In genomic region chr16:29789775-29790182, GRCh38 we compare ENCODE assay signal across 8 cellular contexts. TPM values are rescaled to one million over a fixed set of nuclear protein-coding genes. Genes with fewer than 3 reads are reported as not detected.
DNase-seq lines count a peak whose midpoint lies in the region; ATAC-seq and TF ChIP-seq lines count a peak whose summit lies in the region.

No MANE protein-coding gene starts in this region.

- intact Hi-C loops in colonic mucosa (cut with DNase I): no loop called here

- H3K4me3 Mint-ChIP-seq in naive B cell: peak overlapping the region; percentile 88 to 99 (median 98)

- ATAC-seq in naive B cell (ENCODE audit: low read depth in 2 of 2): no peak
- ATAC-seq in HG03025 (IDR thresholded peaks at IDR 0.05; ENCODE audit: low FRiP score, unreplicated experiment): no peak

- DNase-seq in colonic mucosa (no peak), naive B cell (no peak), GDM1 (lab: John Stamatoyannopoulos, UW) (no peak), NK-92 (lab: John Stamatoyannopoulos, UW; ENCODE audit: unreplicated experiment) (no peak)
- no peak for DNase-seq in stimulated activated CD4-positive, alpha-beta T cell treated with anti-CD3 and anti-CD28 coated beads, Interleukin-4, amount 100 ng/mL, for 24 hours

- H3K27ac ChIP-seq in BLaER1 treated with 17β-estradiol and CSF1 and Interleukin-3, amounts not matched to agents 10 nM and 100 nM: peak overlapping the region; percentile 72 to 93 (median 85)
- H3K27ac ChIP-seq in KOPT-K1 (ENCODE audit: low read depth, low read length, poor library complexity, severe bottlenecking): peak overlapping the region; percentile 96
- H3K27ac ChIP-seq in colonic mucosa: peak overlapping the region; percentile 83

- peak overlapping the region; percentile 86 to 96 (median 95) for H3K4me2 ChIP-seq in BLaER1 treated with 17β-estradiol and CSF1 and Interleukin-3, amounts not matched to agents 10 nM and 100 nM

- H3K4me3 ChIP-seq in BLaER1 treated with 17β-estradiol and CSF1 and Interleukin-3, amounts not matched to agents 10 nM and 100 nM: peak overlapping the region; percentile 62 to 98 (median 92)
- H3K4me3 ChIP-seq in colonic mucosa: peak overlapping the region; percentile 78

- peak overlapping the region; percentile 77 to 95 (median 82) for H3K9ac ChIP-seq in BLaER1 treated with 17β-estradiol and CSF1 and Interleukin-3, amounts not matched to agents 10 nM and 100 nM
- H3K9ac ChIP-seq in colonic mucosa (ENCODE audit: low read depth in 2 of 2, low read length in 2 of 2): peak overlapping the region; percentile 65 to 96

- peaks cover 28 to 49% (median 40%) of the 10 kb centered on the region in 10 experiments for H3K4me1 ChIP-seq in BLaER1 treated with 17β-estradiol and CSF1 and Interleukin-3, amounts not matched to agents 10 nM and 100 nM
- no peaks in the 10 kb centered on the region for H3K4me1 ChIP-seq in colonic mucosa

- H3K27me3 ChIP-seq in BLaER1 treated with 17β-estradiol and CSF1 and Interleukin-3, amounts not matched to agents 10 nM and 100 nM: no peaks in the 10 kb centered on the region
- H3K27me3 ChIP-seq in colonic mucosa: no peaks in the 10 kb centered on the region

- H3K36me3 ChIP-seq in BLaER1 treated with 17β-estradiol and CSF1 and Interleukin-3, amounts not matched to agents 10 nM and 100 nM: peaks cover 0 to 28% (median 25%) of the 10 kb centered on the region in 11 experiments; a peak in 13 of 22 replicates
- peaks cover 24% of the 10 kb centered on the region for H3K36me3 ChIP-seq in KOPT-K1 (ENCODE audit: insufficient read depth, low read length)
- no peaks in the 10 kb centered on the region for H3K36me3 ChIP-seq in colonic mucosa

- peaks cover 38 to 45% (median 41%) of the 10 kb centered on the region in 3 donors for H3K4me1 Mint-ChIP-seq in naive B cell

- peak overlapping the region; percentile 79 to 99 (median 96) for H3K27ac Mint-ChIP-seq in naive B cell

- no peaks in the 10 kb centered on the region for H3K9me3 Mint-ChIP-seq in naive B cell

- no peaks in the 10 kb centered on the region; a peak in 1 of 22 replicates for H3K9me3 ChIP-seq in BLaER1 treated with 17β-estradiol and CSF1 and Interleukin-3, amounts not matched to agents 10 nM and 100 nM (replicated peaks in 1 of 11)
- H3K9me3 ChIP-seq in KOPT-K1 (ENCODE audit: insufficient read depth, low read length, poor library complexity, severe bottlenecking) (no peaks in the 10 kb centered on the region), colonic mucosa (no peaks in the 10 kb centered on the region)

- H3K27me3 Mint-ChIP-seq in naive B cell: no peaks in the 10 kb centered on the region

- no peak for TF ChIP-seq CTCF in colonic mucosa (IDR thresholded peaks at IDR 0.05)

- peaks cover 0 to 22% (median 6%) of the 10 kb centered on the region in 11 experiments; a peak in 11 of 22 replicates for H4K20me1 ChIP-seq in BLaER1 treated with 17β-estradiol and CSF1 and Interleukin-3, amounts not matched to agents 10 nM and 100 nM

- H3K36me3 Mint-ChIP-seq in naive B cell: no peaks in the 10 kb centered on the region

RNA-seq across cellular contexts. Expression of gene KIF22, which starts 0.8 kb away (rescaled TPM):
- 100 to 1,000 TPM in 1 of 2 donors, 10 to 100 TPM in 1; 60.7 to 150 TPM for total RNA-seq in colonic mucosa
- polyA plus RNA-seq in naive B cell (ENCODE audit: low read depth in 6 of 6): 10 to 100 TPM; 24.0 to 29.6 (median 26.3) TPM

RNA-seq across cellular contexts. Expression of gene ZG16, which starts 11.7 kb away (rescaled TPM):
- total RNA-seq in colonic mucosa: 100 to 1,000 TPM; 280 to 758 TPM
- under 1 TPM in 1 of 6 donors, not detected in 5; 0.13 TPM for polyA plus RNA-seq in naive B cell (ENCODE audit: low read depth in 6 of 6)

RNA-seq across cellular contexts. Expression of gene MAZ, which starts 16.6 kb away (rescaled TPM):
- total RNA-seq in colonic mucosa: 100 to 1,000 TPM; 286 to 441 TPM
- 10 to 100 TPM; 16.1 to 30.6 (median 23.2) TPM for polyA plus RNA-seq in naive B cell (ENCODE audit: low read depth in 6 of 6)

RNA-seq across cellular contexts. Expression of gene PRRT2, which starts 22.2 kb away (rescaled TPM):
- 1 to 10 TPM; 1.4 to 1.7 TPM for total RNA-seq in colonic mucosa
- under 1 TPM in 2 of 6 donors, not detected in 4; 0.10 to 0.97 TPM for polyA plus RNA-seq in naive B cell (ENCODE audit: low read depth in 6 of 6)

RNA-seq across cellular contexts. Expression of gene PAGR1, which starts 26.2 kb away (rescaled TPM):
- total RNA-seq in colonic mucosa: 10 to 100 TPM; 16.0 to 45.0 TPM
- 10 to 100 TPM; 35.5 to 51.5 (median 46.9) TPM for polyA plus RNA-seq in naive B cell (ENCODE audit: low read depth in 6 of 6)
